1 cellular context compared by ENCODE assay signal in genomic region chr17:77933777-77934398, GRCh38.
TF ChIP-seq lines count a peak whose summit lies in the region.

No MANE protein-coding gene starts in this region.

TF ChIP-seq in H1, 55 proteins besides CTCF, POLR2A, EP300 and RAD21:
- TF ChIP-seq SAP30 (IDR thresholded peaks at IDR 0.05; ENCODE audit: insufficient read depth, insufficient replicate concordance, low read length) = no peak
- TF ChIP-seq TCF12 (IDR thresholded peaks at IDR 0.05; ENCODE audit: low read depth, low read length) = no peak
- TF ChIP-seq CHD1 (IDR thresholded peaks at IDR 0.05; ENCODE audit: low read depth, low read length) = no peak
- TF ChIP-seq MAX (IDR thresholded peaks at IDR 0.05) = no peak
- no peak for TF ChIP-seq RNF2 (IDR thresholded peaks at IDR 0.05; ENCODE audit: borderline replicate concordance, low read depth, low read length, missing control alignments, poor library complexity, severe bottlenecking)
- no peak for TF ChIP-seq CHD7 (IDR thresholded peaks at IDR 0.05; ENCODE audit: insufficient replicate concordance, low read length)
